8 cellular contexts compared by ENCODE assay signal in genomic region chr7:101315336-101315735, GRCh38. TPM values are rescaled to one million over a fixed set of nuclear protein-coding genes. Genes with fewer than 3 reads are reported as not detected.
DNase-seq lines count a peak whose midpoint lies in the region; ATAC-seq and TF ChIP-seq lines count a peak whose summit lies in the region.

No MANE protein-coding gene starts in this region.

- TF ChIP-seq CTCF in LNCaP clone FGC (IDR thresholded peaks at IDR 0.05; ENCODE audit: control insufficient read depth, extremely low read depth, insufficient read depth) (peak; percentile 70), nephron progenitor cell (IDR thresholded peaks at IDR 0.05) (peak; percentile 70), sigmoid colon (IDR thresholded peaks at IDR 0.05) (peak in 2 of 4 experiments; percentile 17 to 50)

- peaks cover 0 to 2% (median 0%) of the 10 kb centered on the region in 3 donors for H3K27me3 ChIP-seq in sigmoid colon

- intact Hi-C loops in activated CD4-positive, alpha-beta T cell treated with anti-CD3 and anti-CD28 coated beads for 36 hours (cut with DNase I, micrococcal nuclease) = no loop called here
- intact Hi-C loops in sigmoid colon (cut with DNase I) = no loop called here

- H3K4me1 Mint-ChIP-seq in activated CD4-positive, alpha-beta T cell treated with anti-CD3 and anti-CD28 coated beads for 36 hours = no peaks in the 10 kb centered on the region
- H3K4me1 Mint-ChIP-seq in effector memory CD8-positive, alpha-beta T cell (ENCODE audit: low read depth in 2 of 2) = no peaks in the 10 kb centered on the region
- no peaks in the 10 kb centered on the region for H3K4me1 Mint-ChIP-seq in nephron progenitor cell

- ATAC-seq in activated CD4-positive, alpha-beta T cell treated with anti-CD3 and anti-CD28 coated beads for 36 hours = no peak
- ATAC-seq in effector memory CD8-positive, alpha-beta T cell (replicated peaks) = peak; percentile 37
- no peak for ATAC-seq in HG03439 (IDR thresholded peaks at IDR 0.05; ENCODE audit: unreplicated experiment)

- H3K4me1 ChIP-seq in sigmoid colon = peaks cover 0 to under 1% (median 0%) of the 10 kb centered on the region in 4 donors

- H3K4me3 Mint-ChIP-seq in activated CD4-positive, alpha-beta T cell treated with anti-CD3 and anti-CD28 coated beads for 36 hours = no peak overlapping the region
- H3K4me3 Mint-ChIP-seq in effector memory CD8-positive, alpha-beta T cell = no peak overlapping the region
- H3K4me3 Mint-ChIP-seq in nephron progenitor cell = no peak overlapping the region

- no peaks in the 10 kb centered on the region for H3K27me3 Mint-ChIP-seq in activated CD4-positive, alpha-beta T cell treated with anti-CD3 and anti-CD28 coated beads for 36 hours
- peaks cover 2 to 4% of the 10 kb centered on the region in 2 donors for H3K27me3 Mint-ChIP-seq in effector memory CD8-positive, alpha-beta T cell
- H3K27me3 Mint-ChIP-seq in nephron progenitor cell (ENCODE audit: low read depth, poor library complexity) = peaks cover 8% of the 10 kb centered on the region

- WGBS in sigmoid colon, 2 donors = 3 to 11% methylated on average over 1 of the region's 1 CpG

- H3K27ac Mint-ChIP-seq in activated CD4-positive, alpha-beta T cell treated with anti-CD3 and anti-CD28 coated beads for 36 hours = no peak overlapping the region
- H3K27ac Mint-ChIP-seq in effector memory CD8-positive, alpha-beta T cell = no peak overlapping the region
- no peak overlapping the region for H3K27ac Mint-ChIP-seq in nephron progenitor cell

- in situ Hi-C loops in G401 (cut with HindIII; ENCODE audit: low sequenced_read_pairs) = no loop called here

- CTCF ChIA-PET in activated CD4-positive, alpha-beta T cell treated with anti-CD3 and anti-CD28 coated beads for 36 hours (lab: Charles Lee) = interaction anchor here (0.6 to 1.6 kb wide), 15 partner anchors 9 to 734 kb away, joined by 3 to 8 read pairs (median 4); no protein-coding TSS in a partner anchor

- H3K9me3 ChIP-seq in sigmoid colon = no peaks in the 10 kb centered on the region

- no peak overlapping the region for H3K27ac ChIP-seq in sigmoid colon

- H3K9me3 Mint-ChIP-seq in activated CD4-positive, alpha-beta T cell treated with anti-CD3 and anti-CD28 coated beads for 36 hours (ENCODE audit: low read depth) = peaks cover 2% of the 10 kb centered on the region
- H3K9me3 Mint-ChIP-seq in effector memory CD8-positive, alpha-beta T cell = peaks cover 1 to 3% of the 10 kb centered on the region in 2 donors
- peaks cover 27% of the 10 kb centered on the region for H3K9me3 Mint-ChIP-seq in nephron progenitor cell

- no peak for TF ChIP-seq EP300 in sigmoid colon (IDR thresholded peaks at IDR 0.05)

- H3K4me3 ChIP-seq in LNCaP clone FGC (ENCODE audit: low read depth, low read length) (no peak overlapping the region), sigmoid colon (no peak overlapping the region)

- H3K36me3 Mint-ChIP-seq in activated CD4-positive, alpha-beta T cell treated with anti-CD3 and anti-CD28 coated beads for 36 hours (ENCODE audit: low read depth) = peaks cover 25% of the 10 kb centered on the region
- H3K36me3 Mint-ChIP-seq in effector memory CD8-positive, alpha-beta T cell (ENCODE audit: insufficient read depth) = peaks cover 7% of the 10 kb centered on the region
- peaks cover 69% of the 10 kb centered on the region for H3K36me3 Mint-ChIP-seq in nephron progenitor cell (ENCODE audit: low read depth)

- TF ChIP-seq POLR2A in sigmoid colon (IDR thresholded peaks at IDR 0.05) = no peak

- POLR2A ChIA-PET in activated CD4-positive, alpha-beta T cell treated with anti-CD3 and anti-CD28 coated beads for 36 hours (lab: Charles Lee) = no interaction called here

- DNase-seq in G401 (ENCODE audit: low spot score) (peak; percentile 59), LNCaP clone FGC (ENCODE audit: low read depth) (no peak), nephron progenitor cell (peak; percentile 62), sigmoid colon (no peak), NCI-H2107 (lab: John Stamatoyannopoulos, UW) (no peak)
- peak; percentile 77 for DNase-seq in activated CD4-positive, alpha-beta T cell treated with anti-CD3 and anti-CD28 coated beads for 36 hours
- peak; percentile 29 to 49 (median 40) for DNase-seq in effector memory CD8-positive, alpha-beta T cell

- H3K36me3 ChIP-seq in sigmoid colon = peaks cover 4 to 47% (median 7%) of the 10 kb centered on the region in 4 donors

RNA-seq across cellular contexts. Expression of gene IFT22, which starts 6.3 kb away (rescaled TPM):
- total RNA-seq in G401 (2014; rRNA removed; shearing (Covaris generic)) = 55.0 and 55.9 TPM in 2 replicates
- 1 to 10 TPM; 6.0 to 6.7 TPM for total RNA-seq in activated CD4-positive, alpha-beta T cell treated with anti-CD3 and anti-CD28 coated beads for 36 hours
- 10 to 100 TPM; 30.7 to 38.5 (median 32.0) TPM for total RNA-seq in sigmoid colon
- polyA plus RNA-seq in sigmoid colon = 10 to 100 TPM in 2 of 3 donors, 1 to 10 TPM in 1; 7.6 to 19.2 (median 11.9) TPM

RNA-seq across cellular contexts. Expression of gene COL26A1, which starts 47.3 kb away (rescaled TPM):
- total RNA-seq in G401 (2014; rRNA removed; shearing (Covaris generic)) = 104 and 109 TPM in 2 replicates
- total RNA-seq in activated CD4-positive, alpha-beta T cell treated with anti-CD3 and anti-CD28 coated beads for 36 hours = not detected
- not detected for total RNA-seq in sigmoid colon
- under 1 TPM in 1 of 3 donors, not detected in 2; 0.13 TPM for polyA plus RNA-seq in sigmoid colon

Comparison
In these comparisons a context has a peak if more than half of its experiments do, and no peak if none do; other contexts are left out.
1. DNase-seq: peak in G401 (single experiment), activated CD4-positive, alpha-beta T cell treated with anti-CD3 and anti-CD28 coated beads for 36 hours (single experiment), effector memory CD8-positive, alpha-beta T cell (3 of 3) and nephron progenitor cell (single experiment); none in LNCaP clone FGC (single experiment), sigmoid colon (single experiment) and NCI-H2107 (single experiment).
2. RNA of gene COL26A1, which starts 47.3 kb away (total RNA-seq): 104 to 109 TPM in G401; not detected in activated CD4-positive, alpha-beta T cell treated with anti-CD3 and anti-CD28 coated beads for 36 hours and not detected in sigmoid colon; every median in the first group is over 100 times any median in the second.